Comparison of ENCODE assay signal across 26 cellular contexts in genomic region chr4:109955146-109955545, GRCh38. TPM values are rescaled to one million over a fixed set of nuclear protein-coding genes. Genes with fewer than 3 reads are reported as not detected.
A peak's percentile ranks its signal among the peaks of the same experiment; 100 is the strongest.
DNase-seq lines count a peak whose midpoint lies in the region; ATAC-seq, FAIRE-seq and TF ChIP-seq lines count a peak whose summit lies in the region.
"Had no signal": no experiment of that assay in that cellular context is flagged by ENCODE, and none has a peak within 500 bp of the region (broad histone marks: within the 10 kb centered on the region; RNA-seq: fewer than 3 reads in every experiment).

No MANE protein-coding gene starts in this region.

- H3K27me3 Mint-ChIP-seq in endothelial cell (ENCODE audit: unreplicated experiment): peaks cover 2% of the 10 kb centered on the region

- no peak for TF ChIP-seq CTCF in D721Med (IDR thresholded peaks at IDR 0.05; ENCODE audit: insufficient read depth, missing control alignments)
- TF ChIP-seq CTCF in endothelial cell (IDR thresholded peaks at IDR 0.05; ENCODE audit: unreplicated experiment): no peak
- no peak for TF ChIP-seq CTCF in psoas muscle (IDR thresholded peaks at IDR 0.05)
- TF ChIP-seq CTCF in left ventricle myocardium inferior (IDR thresholded peaks at IDR 0.05; ENCODE audit: borderline replicate concordance): no peak

- peaks cover 6% of the 10 kb centered on the region for H3K36me3 Mint-ChIP-seq in endothelial cell (ENCODE audit: low read depth, unreplicated experiment)
- H3K36me3 Mint-ChIP-seq: CD14-positive monocyte; CD8-positive, alpha-beta memory T cell had no signal

- H3K36me3 ChIP-seq in psoas muscle (ENCODE audit: insufficient read depth in 1 of 2, low read depth in 1 of 2) (peaks cover 0 to 40% of the 10 kb centered on the region in 2 donors), left ventricle myocardium inferior (no peaks in the 10 kb centered on the region)
- H3K36me3 ChIP-seq: BE2C; BLaER1 treated with 17β-estradiol and CSF1 and Interleukin-3, amounts not matched to agents 10 nM and 100 nM had no signal

- H3K27ac Mint-ChIP-seq in endothelial cell (ENCODE audit: unreplicated experiment): peak overlapping the region; percentile 22
- H3K27ac Mint-ChIP-seq: CD14-positive monocyte; CD4-positive, alpha-beta T cell; CD8-positive, alpha-beta memory T cell had no signal

- FAIRE-seq in D721Med (lab: Jason Lieb, UNC): peak; percentile 97
- FAIRE-seq: A549, GM12891, GM18507, H1 had no signal

- H3K4me1 ChIP-seq in psoas muscle (no peaks in the 10 kb centered on the region), left ventricle myocardium inferior (no peaks in the 10 kb centered on the region)
- H3K4me1 ChIP-seq: A549; BE2C; BLaER1 treated with 17β-estradiol and CSF1 and Interleukin-3, amounts not matched to agents 10 nM and 100 nM had no signal

- no peak overlapping the region for H3K4me3 Mint-ChIP-seq in endothelial cell (ENCODE audit: unreplicated experiment)
- H3K4me3 Mint-ChIP-seq: CD14-positive monocyte; CD4-positive, alpha-beta T cell; CD8-positive, alpha-beta memory T cell had no signal

- H3K27ac ChIP-seq in psoas muscle (no peak overlapping the region), left ventricle myocardium inferior (replicated peaks) (no peak overlapping the region)
- H3K27ac ChIP-seq: A549; BLaER1 treated with 17β-estradiol and CSF1 and Interleukin-3, amounts not matched to agents 10 nM and 100 nM; GM23248 had no signal

- no peak for DNase-seq in D721Med (ENCODE audit: insufficient read length, low spot score)
- peak; percentile 85 for DNase-seq in NCI-H82 treated with DMSO at 0.1 percent for 48 hours (lab: John Stamatoyannopoulos, UW; ENCODE audit: unreplicated experiment)
- DNase-seq in endothelial cell (ENCODE audit: low spot score): no peak
- DNase-seq in retina: peak; percentile 44
- no peak for DNase-seq in psoas muscle
- no peak for DNase-seq in left ventricle myocardium inferior
- DNase-seq: 8988T; ACHN; AML-193; BE2C; CD4-positive, alpha-beta T cell; CD8-positive, alpha-beta memory T cell; DMS53; DMS79 treated with DMSO at 0.1 percent for 48 hours; GF-D8; GM23248; H7; HCEC 1CT had no signal

- ATAC-seq in HG02884 (IDR thresholded peaks at IDR 0.05; ENCODE audit: unreplicated experiment) (no peak), psoas muscle (no peak)
- ATAC-seq: A549 had no signal

- H3K4me1 Mint-ChIP-seq in endothelial cell (ENCODE audit: unreplicated experiment): peaks cover 17% of the 10 kb centered on the region
- H3K4me1 Mint-ChIP-seq: CD8-positive, alpha-beta memory T cell had no signal

- H3K9me3 Mint-ChIP-seq in endothelial cell (ENCODE audit: unreplicated experiment): no peaks in the 10 kb centered on the region
- H3K9me3 Mint-ChIP-seq: CD4-positive, alpha-beta T cell; CD8-positive, alpha-beta memory T cell had no signal

- no peak overlapping the region for H3K4me3 ChIP-seq in psoas muscle
- no peak overlapping the region for H3K4me3 ChIP-seq in left ventricle myocardium inferior
- H3K4me3 ChIP-seq: A549; BLaER1 treated with 17β-estradiol and CSF1 and Interleukin-3, amounts not matched to agents 10 nM and 100 nM; GM23248 had no signal

- intact Hi-C loops in psoas muscle (cut with DNase I): no loop called here
- intact Hi-C loops in left ventricle myocardium inferior (cut with micrococcal nuclease): no loop called here

- WGBS in psoas muscle, 3 donors: 90 to 93% (median 91%) methylated on average over 1 of the region's 1 CpG

- H3K27me3 ChIP-seq in psoas muscle (ENCODE audit: insufficient read depth in 3 of 3, low read length in 2 of 3): no peaks in the 10 kb centered on the region
- H3K27me3 ChIP-seq in left ventricle myocardium inferior (ENCODE audit: low read depth): no peaks in the 10 kb centered on the region
- H3K27me3 ChIP-seq: BE2C; BLaER1 treated with 17β-estradiol and CSF1 and Interleukin-3, amounts not matched to agents 10 nM and 100 nM had no signal

- no peaks in the 10 kb centered on the region for H3K9me3 ChIP-seq in psoas muscle
- no peaks in the 10 kb centered on the region for H3K9me3 ChIP-seq in left ventricle myocardium inferior (replicated peaks)
- H3K9me3 ChIP-seq: A549; BE2C; BLaER1 treated with 17β-estradiol and CSF1 and Interleukin-3, amounts not matched to agents 10 nM and 100 nM had no signal

RNA-seq across cellular contexts. Expression of gene EGF, which starts 42.5 kb away (rescaled TPM):
- total RNA-seq in endothelial cell (ENCODE audit: unreplicated experiment): 15.0 TPM
- total RNA-seq in psoas muscle: 10 to 100 TPM; 37.1 to 92.4 (median 52.8) TPM
- polyA plus RNA-seq in psoas muscle: 10 to 100 TPM in 2 of 3 donors, 1 to 10 TPM in 1; 2.5 to 29.9 (median 26.5) TPM
- total RNA-seq in left ventricle myocardium inferior: 13.0 TPM
- total RNA-seq: CD4-positive, alpha-beta T cell; CD8-positive, alpha-beta memory T cell; G401 had no signal
- polyA plus RNA-seq: CD8-positive, alpha-beta memory T cell; GM23248 had no signal

Comparison
In these comparisons a context has a peak if more than half of its experiments do, and no peak if none do; other contexts are left out.
1. DNase-seq: peak in NCI-H82 treated with DMSO at 0.1 percent for 48 hours (single experiment) and retina (single experiment); none in D721Med (single experiment), endothelial cell (single experiment), psoas muscle (0 of 2) and left ventricle myocardium inferior (single experiment).